ENCODE assay signal across 15 cellular contexts in the genomic region with DNA sequence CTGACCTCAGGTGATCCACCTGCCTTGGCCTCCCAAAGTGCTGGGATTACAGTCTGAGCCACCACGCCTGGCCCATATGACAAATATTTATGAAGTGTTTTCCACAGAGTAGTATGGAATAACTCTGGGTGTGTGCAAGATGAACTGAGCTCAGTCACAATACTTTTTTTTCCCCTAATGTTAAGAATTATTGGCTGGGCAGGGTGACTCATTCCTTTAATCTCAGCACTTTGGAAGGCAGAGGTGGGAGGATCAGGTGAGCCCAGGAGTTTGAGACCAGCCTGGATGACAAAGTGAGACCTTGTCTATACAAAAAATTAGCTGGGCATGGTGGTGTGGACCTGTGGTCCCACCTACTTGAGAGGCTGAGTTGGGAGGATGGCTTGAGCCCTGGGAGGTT. TPM values are rescaled to one million over a fixed set of nuclear protein-coding genes. Genes with fewer than 3 reads are reported as not detected.
A peak's percentile ranks its signal among the peaks of the same experiment; 100 is the strongest.
DNase-seq lines count a peak whose midpoint lies in the region; ATAC-seq and TF ChIP-seq lines count a peak whose summit lies in the region.
"Had no signal": no experiment of that assay in that cellular context is flagged by ENCODE, and none has a peak within 500 bp of the region (broad histone marks: within the 10 kb centered on the region; RNA-seq: fewer than 3 reads in every experiment).

No MANE protein-coding gene starts in this region.

- ATAC-seq in activated CD8-positive, alpha-beta T cell treated with anti-CD3 and anti-CD28 coated beads for 36 hours: no peak
- no peak for ATAC-seq in activated CD8-positive, alpha-beta T cell treated with anti-CD3 and anti-CD28 coated beads, Interleukin-2, amount 10 ng/mL, durations not matched to agents 7 days and 5 days
- ATAC-seq in PC-3: peak; percentile 52
- ATAC-seq in foreskin keratinocyte: peak; percentile 89
- no peak for ATAC-seq in stimulated activated memory B cell treated with anti-CD40 and anti-IgM and Interleukin-4, amounts not matched to agents 10 μg/mL and 1 μg/mL and 100 μg/mL, for 72 hours
- ATAC-seq in HG03139 (IDR thresholded peaks at IDR 0.05; ENCODE audit: unreplicated experiment): no peak
- ATAC-seq: pancreas had no signal

- peaks cover 96% of the 10 kb centered on the region for H3K79me2 ChIP-seq in PC-3 (ENCODE audit: low read length)

- no peak overlapping the region for H3K4me3 Mint-ChIP-seq in activated CD8-positive, alpha-beta T cell treated with anti-CD3 and anti-CD28 coated beads for 36 hours
- no peak overlapping the region for H3K4me3 Mint-ChIP-seq in activated CD8-positive, alpha-beta T cell treated with anti-CD3 and anti-CD28 coated beads, Interleukin-2, amount 10 ng/mL, durations not matched to agents 7 days and 5 days
- no peak overlapping the region for H3K4me3 Mint-ChIP-seq in stimulated activated memory B cell treated with anti-CD40 and anti-IgM and Interleukin-4, amounts not matched to agents 10 μg/mL and 1 μg/mL and 100 μg/mL, for 72 hours
- peak overlapping the region in 1 of 8 donors; percentile 31 for H3K4me3 Mint-ChIP-seq in CD4-positive, alpha-beta memory T cell

- H4K20me1 ChIP-seq in PC-3 (ENCODE audit: low read length): no peaks in the 10 kb centered on the region

- H3K27me3 Mint-ChIP-seq in activated CD8-positive, alpha-beta T cell treated with anti-CD3 and anti-CD28 coated beads for 36 hours: no peaks in the 10 kb centered on the region
- H3K27me3 Mint-ChIP-seq in activated CD8-positive, alpha-beta T cell treated with anti-CD3 and anti-CD28 coated beads, Interleukin-2, amount 10 ng/mL, durations not matched to agents 7 days and 5 days (ENCODE audit: low read depth): no peaks in the 10 kb centered on the region
- H3K27me3 Mint-ChIP-seq in stimulated activated memory B cell treated with anti-CD40 and anti-IgM and Interleukin-4, amounts not matched to agents 10 μg/mL and 1 μg/mL and 100 μg/mL, for 72 hours: no peaks in the 10 kb centered on the region
- H3K27me3 Mint-ChIP-seq in CD4-positive, alpha-beta memory T cell: no peaks in the 10 kb centered on the region

- TF ChIP-seq CTCF in activated CD8-positive, alpha-beta T cell treated with anti-CD3 and anti-CD28 coated beads for 36 hours (IDR thresholded peaks at IDR 0.05): no peak
- TF ChIP-seq CTCF in PC-3 (conservative IDR thresholded peaks at IDR 0.05; ENCODE audit: low read depth, low read length): no peak
- no peak for TF ChIP-seq CTCF in foreskin keratinocyte (conservative IDR thresholded peaks at IDR 0.05)

- H2AFZ ChIP-seq in PC-3 (ENCODE audit: low read length): no peak overlapping the region
- H2AFZ ChIP-seq: GM23248 had no signal

- POLR2A ChIA-PET in activated CD8-positive, alpha-beta T cell treated with anti-CD3 and anti-CD28 coated beads for 36 hours (lab: Charles Lee): interaction anchor here (0.6 to 1.8 kb wide), 3 partner anchors 11 to 20 kb away, joined by 4 to 6 read pairs (median 4); no protein-coding TSS in a partner anchor
- POLR2A ChIA-PET in activated CD8-positive, alpha-beta T cell treated with anti-CD3 and anti-CD28 coated beads, Interleukin-2, amount 10 ng/mL, durations not matched to agents 7 days and 5 days (lab: Charles Lee): no interaction called here
- POLR2A ChIA-PET in PC-3 (lab: Charles Lee; ENCODE audit: unreplicated experiment) (interaction anchor here (0.6 kb wide), 2 partner anchors 78 to 120 kb away, joined by 3 read pairs; no protein-coding TSS in a partner anchor), HEK293T (lab: Yijun Ruan, JAX) (no interaction called here)
- POLR2A ChIA-PET in CD4-positive, alpha-beta memory T cell (lab: Charles Lee; ENCODE audit: partially characterized antibody): no interaction called here

- H3K9me3 Mint-ChIP-seq in activated CD8-positive, alpha-beta T cell treated with anti-CD3 and anti-CD28 coated beads for 36 hours: no peaks in the 10 kb centered on the region
- H3K9me3 Mint-ChIP-seq in activated CD8-positive, alpha-beta T cell treated with anti-CD3 and anti-CD28 coated beads, Interleukin-2, amount 10 ng/mL, durations not matched to agents 7 days and 5 days (ENCODE audit: insufficient read depth): no peaks in the 10 kb centered on the region
- H3K9me3 Mint-ChIP-seq in stimulated activated memory B cell treated with anti-CD40 and anti-IgM and Interleukin-4, amounts not matched to agents 10 μg/mL and 1 μg/mL and 100 μg/mL, for 72 hours: no peaks in the 10 kb centered on the region
- no peaks in the 10 kb centered on the region for H3K9me3 Mint-ChIP-seq in CD4-positive, alpha-beta memory T cell

- no peak overlapping the region for H3K9ac ChIP-seq in PC-3 (ENCODE audit: low read length)
- H3K9ac ChIP-seq: GM23248 had no signal

- H3K27me3 ChIP-seq in PC-3 (ENCODE audit: low read length) (no peaks in the 10 kb centered on the region), foreskin keratinocyte (peaks cover 2% of the 10 kb centered on the region)
- H3K27me3 ChIP-seq in CD4-positive, alpha-beta memory T cell (ENCODE audit: insufficient read depth, low read length): no peaks in the 10 kb centered on the region
- H3K27me3 ChIP-seq: adrenal gland, pancreas had no signal

- H3K9me3 ChIP-seq in PC-3 (ENCODE audit: low read length): no peaks in the 10 kb centered on the region
- no peaks in the 10 kb centered on the region for H3K9me3 ChIP-seq in CD4-positive, alpha-beta memory T cell (ENCODE audit: control insufficient read depth in 1 of 2, low read length in 2 of 2)
- H3K9me3 ChIP-seq: adrenal gland, esophagus squamous epithelium, pancreas had no signal

- 0 out of 2 replicates have a peak overlapping the region, but pooled peaks have one; percentile 26 for H3K4me2 ChIP-seq in PC-3 (ENCODE audit: low read length)

- no peaks in the 10 kb centered on the region for H3K9me2 ChIP-seq in PC-3 (replicated peaks; ENCODE audit: low read length)

- peak overlapping the region; percentile 43 for H3K27ac Mint-ChIP-seq in activated CD8-positive, alpha-beta T cell treated with anti-CD3 and anti-CD28 coated beads for 36 hours
- no peak overlapping the region for H3K27ac Mint-ChIP-seq in activated CD8-positive, alpha-beta T cell treated with anti-CD3 and anti-CD28 coated beads, Interleukin-2, amount 10 ng/mL, durations not matched to agents 7 days and 5 days
- H3K27ac Mint-ChIP-seq in stimulated activated memory B cell treated with anti-CD40 and anti-IgM and Interleukin-4, amounts not matched to agents 10 μg/mL and 1 μg/mL and 100 μg/mL, for 72 hours: peak overlapping the region; percentile 73
- H3K27ac Mint-ChIP-seq in CD4-positive, alpha-beta memory T cell: peak overlapping the region in 2 of 7 donors; percentile 10 to 30

- H3K36me3 Mint-ChIP-seq in activated CD8-positive, alpha-beta T cell treated with anti-CD3 and anti-CD28 coated beads for 36 hours (ENCODE audit: low read depth): peaks cover 13% of the 10 kb centered on the region
- H3K36me3 Mint-ChIP-seq in activated CD8-positive, alpha-beta T cell treated with anti-CD3 and anti-CD28 coated beads, Interleukin-2, amount 10 ng/mL, durations not matched to agents 7 days and 5 days (ENCODE audit: low read depth): peaks cover 39% of the 10 kb centered on the region
- H3K36me3 Mint-ChIP-seq in stimulated activated memory B cell treated with anti-CD40 and anti-IgM and Interleukin-4, amounts not matched to agents 10 μg/mL and 1 μg/mL and 100 μg/mL, for 72 hours: peaks cover 9% of the 10 kb centered on the region
- peaks cover 0 to 7% of the 10 kb centered on the region in 2 donors for H3K36me3 Mint-ChIP-seq in CD4-positive, alpha-beta memory T cell

- H3F3A ChIP-seq in PC-3 (ENCODE audit: low read length, unreplicated experiment): no peaks in the 10 kb centered on the region

- CTCF ChIA-PET in activated CD8-positive, alpha-beta T cell treated with anti-CD3 and anti-CD28 coated beads for 36 hours (lab: Charles Lee): no interaction called here
- CTCF ChIA-PET in activated CD8-positive, alpha-beta T cell treated with anti-CD3 and anti-CD28 coated beads, Interleukin-2, amount 10 ng/mL, durations not matched to agents 7 days and 5 days (lab: Charles Lee): interaction anchor here (0.7 to 2.0 kb wide), 2 partner anchors 12 to 52 kb away, joined by 3 to 5 read pairs; no protein-coding TSS in a partner anchor
- CTCF ChIA-PET in PC-3 (lab: Charles Lee): no interaction called here
- CTCF ChIA-PET in HEK293T (lab: Yijun Ruan, JAX): no interaction called here
- CTCF ChIA-PET in CD4-positive, alpha-beta memory T cell (lab: Charles Lee; ENCODE audit: partially characterized antibody): no interaction called here

- H3K27ac ChIP-seq in PC-3 (ENCODE audit: low read length): no peak overlapping the region
- no peak overlapping the region for H3K27ac ChIP-seq in foreskin keratinocyte
- no peak overlapping the region for H3K27ac ChIP-seq in CD4-positive, alpha-beta memory T cell (ENCODE audit: low read depth, low read length)
- H3K27ac ChIP-seq: GM23248 had no signal

- DNase-seq in activated CD8-positive, alpha-beta T cell treated with anti-CD3 and anti-CD28 coated beads for 36 hours: no peak
- DNase-seq in activated CD8-positive, alpha-beta T cell treated with anti-CD3 and anti-CD28 coated beads, Interleukin-2, amount 10 ng/mL, durations not matched to agents 7 days and 5 days: no peak
- DNase-seq in PC-3 (peak; percentile 73), foreskin keratinocyte (peak; percentile 32 to 62), HEK293T (ENCODE audit: extremely low spot score) (no peak)
- DNase-seq in CD4-positive, alpha-beta memory T cell: no peak
- DNase-seq: adrenal gland, esophagus squamous epithelium, GM23248, KG1, NCI-H1694, pancreas, SHP77 had no signal

- H3K4me1 Mint-ChIP-seq in activated CD8-positive, alpha-beta T cell treated with anti-CD3 and anti-CD28 coated beads for 36 hours (ENCODE audit: low read depth): peaks cover 64% of the 10 kb centered on the region
- peaks cover 70% of the 10 kb centered on the region for H3K4me1 Mint-ChIP-seq in activated CD8-positive, alpha-beta T cell treated with anti-CD3 and anti-CD28 coated beads, Interleukin-2, amount 10 ng/mL, durations not matched to agents 7 days and 5 days (ENCODE audit: low read depth)
- peaks cover 74% of the 10 kb centered on the region for H3K4me1 Mint-ChIP-seq in stimulated activated memory B cell treated with anti-CD40 and anti-IgM and Interleukin-4, amounts not matched to agents 10 μg/mL and 1 μg/mL and 100 μg/mL, for 72 hours
- H3K4me1 Mint-ChIP-seq in CD4-positive, alpha-beta memory T cell: peaks cover 51 to 75% (median 64%) of the 10 kb centered on the region in 4 donors

- H3K4me3 ChIP-seq in PC-3 (ENCODE audit: low read length): no peak overlapping the region
- H3K4me3 ChIP-seq in CD4-positive, alpha-beta memory T cell (ENCODE audit: low read length in 2 of 2): no peak overlapping the region
- H3K4me3 ChIP-seq: adrenal gland, GM23248, pancreas had no signal

- H3K36me3 ChIP-seq in PC-3 (ENCODE audit: low read depth, low read length): no peaks in the 10 kb centered on the region
- H3K36me3 ChIP-seq in CD4-positive, alpha-beta memory T cell (ENCODE audit: insufficient read depth, low read length): no peaks in the 10 kb centered on the region
- H3K36me3 ChIP-seq: adrenal gland, esophagus squamous epithelium, pancreas had no signal

- intact Hi-C loops in activated CD8-positive, alpha-beta T cell treated with anti-CD3 and anti-CD28 coated beads for 36 hours (cut with micrococcal nuclease): no loop called here
- intact Hi-C loops in PC-3 (cut with micrococcal nuclease): loop anchor here (10.0 kb wide), 1 partner anchor 132 kb away; no protein-coding TSS in a partner anchor
- intact Hi-C loops in CD4-positive, alpha-beta memory T cell (cut with micrococcal nuclease): no loop called here

- peaks cover 50% of the 10 kb centered on the region for H3K4me1 ChIP-seq in PC-3 (ENCODE audit: insufficient read depth, low read length)
- peaks cover 3% of the 10 kb centered on the region for H3K4me1 ChIP-seq in foreskin keratinocyte
- H3K4me1 ChIP-seq in CD4-positive, alpha-beta memory T cell (ENCODE audit: insufficient read depth, low read length): peaks cover 70% of the 10 kb centered on the region

- BruUV-seq in PC-3 (replicated peaks; lab: Mats Ljungman, UMichigan): no TSS peak

RNA-seq across cellular contexts. Expression of gene PTPRJ, which starts 6.4 kb away (rescaled TPM):
- total RNA-seq in activated CD8-positive, alpha-beta T cell treated with anti-CD3 and anti-CD28 coated beads for 36 hours: 10 to 100 TPM; 21.5 to 23.4 TPM
- 10 to 100 TPM; 56.5 to 62.9 TPM for total RNA-seq in activated CD8-positive, alpha-beta T cell treated with anti-CD3 and anti-CD28 coated beads, Interleukin-2, amount 10 ng/mL, durations not matched to agents 7 days and 5 days
- total RNA-seq in PC-3 (2014; rRNA removed) (10.5 and 12.8 TPM in 2 replicates), foreskin keratinocyte (0.92 and 2.0 TPM in 2 replicates)
- 0.65 and 0.69 TPM in 2 replicates for polyA plus RNA-seq in foreskin keratinocyte
- 10 to 100 TPM; 57.8 to 57.9 TPM for total RNA-seq in CD4-positive, alpha-beta memory T cell
- 10 to 100 TPM in 1 of 2 donors, 1 to 10 TPM in 1; 3.3 to 16.6 TPM for polyA plus RNA-seq in CD4-positive, alpha-beta memory T cell

Comparison
In these comparisons a context has a peak if more than half of its experiments do, and no peak if none do; other contexts are left out.
1. POLR2A ChIA-PET loops: an anchor here in activated CD8-positive, alpha-beta T cell treated with anti-CD3 and anti-CD28 coated beads for 36 hours (0.6 to 1.8 kb wide) and PC-3 (0.6 kb wide); none called in activated CD8-positive, alpha-beta T cell treated with anti-CD3 and anti-CD28 coated beads, Interleukin-2, amount 10 ng/mL, durations not matched to agents 7 days and 5 days, HEK293T and CD4-positive, alpha-beta memory T cell.
2. ATAC-seq: peak in PC-3 (single experiment) and foreskin keratinocyte (single experiment); none in activated CD8-positive, alpha-beta T cell treated with anti-CD3 and anti-CD28 coated beads for 36 hours (single experiment), activated CD8-positive, alpha-beta T cell treated with anti-CD3 and anti-CD28 coated beads, Interleukin-2, amount 10 ng/mL, durations not matched to agents 7 days and 5 days (single experiment), stimulated activated memory B cell treated with anti-CD40 and anti-IgM and Interleukin-4, amounts not matched to agents 10 μg/mL and 1 μg/mL and 100 μg/mL, for 72 hours (single experiment) and HG03139 (single experiment).
3. DNase-seq: peak in PC-3 (single experiment) and foreskin keratinocyte (2 of 2); none in activated CD8-positive, alpha-beta T cell treated with anti-CD3 and anti-CD28 coated beads for 36 hours (single experiment), activated CD8-positive, alpha-beta T cell treated with anti-CD3 and anti-CD28 coated beads, Interleukin-2, amount 10 ng/mL, durations not matched to agents 7 days and 5 days (single experiment), HEK293T (single experiment) and CD4-positive, alpha-beta memory T cell (0 of 5).